Comparison of ENCODE assay signal across 30 cellular contexts in the genomic region with DNA sequence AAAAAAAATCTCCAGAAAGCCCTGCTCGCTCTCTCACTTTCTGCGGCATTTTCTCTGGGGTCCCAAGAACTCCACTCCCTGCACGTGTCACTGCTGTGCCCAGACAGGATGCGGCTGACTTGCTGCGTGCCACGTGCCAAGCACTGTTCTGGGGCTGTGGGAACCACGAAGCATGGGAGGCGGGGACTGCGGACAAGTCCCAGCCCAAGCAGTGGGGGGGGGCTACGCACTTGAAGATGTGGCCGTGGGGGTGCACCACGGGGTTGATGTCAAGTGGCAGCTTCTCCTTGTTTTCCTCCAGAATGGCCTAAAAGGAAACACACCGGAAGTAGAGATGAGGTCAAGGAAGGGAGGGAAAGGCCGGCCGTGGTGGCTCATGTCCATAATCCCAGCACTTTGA.
"Had no signal": no experiment of that assay in that cellular context is flagged by ENCODE, and none has a peak within 500 bp of the region (broad histone marks: within the 10 kb centered on the region; RNA-seq: fewer than 3 reads in every experiment).

No MANE protein-coding gene starts in this region.

- H3K27me3 Mint-ChIP-seq: activated CD4-positive, alpha-beta T cell treated with anti-CD3 and anti-CD28 coated beads, Interleukin-2, amount 10 ng/mL, durations not matched to agents 7 days and 5 days; activated CD8-positive, alpha-beta memory T cell treated with anti-CD3 and anti-CD28 coated beads, Interleukin-2, amount 10 ng/mL, durations not matched to agents 7 days and 5 days; activated CD8-positive, alpha-beta T cell treated with anti-CD3 and anti-CD28 coated beads for 36 hours; activated naive CD4-positive, alpha-beta T cell treated with anti-CD3 and anti-CD28 coated beads, Interleukin-2, amount 10 ng/mL, durations not matched to agents 7 days and 5 days; effector memory CD8-positive, alpha-beta T cell; naive thymus-derived CD8-positive, alpha-beta T cell; stimulated activated memory B cell treated with anti-CD40 and anti-IgM and Interleukin-4, amounts not matched to agents 10 μg/mL and 1 μg/mL and 100 μg/mL, for 72 hours had no signal

- H3K27me3 ChIP-seq: ascending aorta, brain microvascular endothelial cell, dorsolateral prefrontal cortex, esophagus squamous epithelium, gastrocnemius medialis, neutrophil, right lobe of liver, stomach, suprapubic skin, tibial nerve had no signal

- H3K9me3 Mint-ChIP-seq: activated CD4-positive, alpha-beta T cell treated with anti-CD3 and anti-CD28 coated beads, Interleukin-2, amount 10 ng/mL, durations not matched to agents 7 days and 5 days; activated CD8-positive, alpha-beta T cell treated with anti-CD3 and anti-CD28 coated beads for 36 hours; activated naive CD4-positive, alpha-beta T cell treated with anti-CD3 and anti-CD28 coated beads, Interleukin-2, amount 10 ng/mL, durations not matched to agents 7 days and 5 days; effector memory CD8-positive, alpha-beta T cell; naive thymus-derived CD8-positive, alpha-beta T cell; stimulated activated memory B cell treated with anti-CD40 and anti-IgM and Interleukin-4, amounts not matched to agents 10 μg/mL and 1 μg/mL and 100 μg/mL, for 72 hours; T-helper 2 cell treated with Interferon-gamma antibody and Interleukin-4, amounts not matched to agents 5 μg/mL and 100 μg/mL, for 36 hours had no signal

- H3K4me3 ChIP-seq: ascending aorta, dorsolateral prefrontal cortex, esophagus squamous epithelium, gastrocnemius medialis, lung, right lobe of liver, stomach, suprapubic skin, tibial nerve had no signal

- DNase-seq: activated CD4-positive, alpha-beta T cell treated with anti-CD3 and anti-CD28 coated beads, Interleukin-2, amount 10 ng/mL, durations not matched to agents 7 days and 5 days; activated CD4-positive, CD25-positive, alpha-beta regulatory T cell treated with anti-CD3 and anti-CD28 coated beads, Interleukin-2, amount 50 U/mL, for 72 hours; activated CD8-positive, alpha-beta memory T cell treated with anti-CD3 and anti-CD28 coated beads, Interleukin-2, amount 10 ng/mL, durations not matched to agents 7 days and 5 days; activated CD8-positive, alpha-beta T cell treated with anti-CD3 and anti-CD28 coated beads for 36 hours; activated effector memory CD4-positive, alpha-beta T cell treated with anti-CD3 and anti-CD28 coated beads, Interleukin-2, amount 50 U/mL, for 16 hours; activated naive CD4-positive, alpha-beta T cell treated with anti-CD3 and anti-CD28 coated beads, Interleukin-2, amount 10 ng/mL, durations not matched to agents 7 days and 5 days; activated T-cell treated with anti-CD3 and anti-CD28 coated beads for 4 hours; brain microvascular endothelial cell; caudate nucleus; dorsolateral prefrontal cortex; effector memory CD8-positive, alpha-beta T cell; esophagus squamous epithelium; gastrocnemius medialis; hypothalamus; islet precursor cell; small intestine; stimulated activated CD4-positive, alpha-beta T cell treated with anti-CD3 and anti-CD28 coated beads, Interleukin-15, amount 100 ng/mL, for 24 hours; stomach; SW 1271 had no signal

- H3K27ac Mint-ChIP-seq: activated CD4-positive, alpha-beta T cell treated with anti-CD3 and anti-CD28 coated beads, Interleukin-2, amount 10 ng/mL, durations not matched to agents 7 days and 5 days; activated CD8-positive, alpha-beta memory T cell treated with anti-CD3 and anti-CD28 coated beads, Interleukin-2, amount 10 ng/mL, durations not matched to agents 7 days and 5 days; activated CD8-positive, alpha-beta T cell treated with anti-CD3 and anti-CD28 coated beads for 36 hours; activated naive CD4-positive, alpha-beta T cell treated with anti-CD3 and anti-CD28 coated beads, Interleukin-2, amount 10 ng/mL, durations not matched to agents 7 days and 5 days; stimulated activated memory B cell treated with anti-CD40 and anti-IgM and Interleukin-4, amounts not matched to agents 10 μg/mL and 1 μg/mL and 100 μg/mL, for 72 hours; T-helper 2 cell treated with Interferon-gamma antibody and Interleukin-4, amounts not matched to agents 5 μg/mL and 100 μg/mL, for 36 hours had no signal

- H3K4me3 Mint-ChIP-seq: activated CD4-positive, alpha-beta T cell treated with anti-CD3 and anti-CD28 coated beads, Interleukin-2, amount 10 ng/mL, durations not matched to agents 7 days and 5 days; activated CD8-positive, alpha-beta memory T cell treated with anti-CD3 and anti-CD28 coated beads, Interleukin-2, amount 10 ng/mL, durations not matched to agents 7 days and 5 days; activated CD8-positive, alpha-beta T cell treated with anti-CD3 and anti-CD28 coated beads for 36 hours; activated naive CD4-positive, alpha-beta T cell treated with anti-CD3 and anti-CD28 coated beads, Interleukin-2, amount 10 ng/mL, durations not matched to agents 7 days and 5 days; effector memory CD8-positive, alpha-beta T cell; naive thymus-derived CD8-positive, alpha-beta T cell; stimulated activated memory B cell treated with anti-CD40 and anti-IgM and Interleukin-4, amounts not matched to agents 10 μg/mL and 1 μg/mL and 100 μg/mL, for 72 hours; T-helper 2 cell treated with Interferon-gamma antibody and Interleukin-4, amounts not matched to agents 5 μg/mL and 100 μg/mL, for 36 hours had no signal

- H3K4me1 ChIP-seq: ascending aorta, gastrocnemius medialis, parathyroid adenoma, right lobe of liver, tibial nerve had no signal

- H3K9me3 ChIP-seq: ascending aorta, esophagus squamous epithelium, gastrocnemius medialis, neutrophil, right lobe of liver, stomach, suprapubic skin, tibial nerve had no signal

- H3K27ac ChIP-seq: ascending aorta, brain microvascular endothelial cell, dorsolateral prefrontal cortex, gastrocnemius medialis, neutrophil, parathyroid adenoma, right lobe of liver, stomach, suprapubic skin, tibial nerve, VCaP had no signal

- ATAC-seq: activated CD8-positive, alpha-beta memory T cell treated with anti-CD3 and anti-CD28 coated beads, Interleukin-2, amount 10 ng/mL, durations not matched to agents 7 days and 5 days; activated CD8-positive, alpha-beta T cell treated with anti-CD3 and anti-CD28 coated beads for 36 hours; effector memory CD8-positive, alpha-beta T cell; gastrocnemius medialis; naive thymus-derived CD8-positive, alpha-beta T cell; right lobe of liver; stimulated activated memory B cell treated with anti-CD40 and anti-IgM and Interleukin-4, amounts not matched to agents 10 μg/mL and 1 μg/mL and 100 μg/mL, for 72 hours had no signal

- H3K4me1 Mint-ChIP-seq: stimulated activated memory B cell treated with anti-CD40 and anti-IgM and Interleukin-4, amounts not matched to agents 10 μg/mL and 1 μg/mL and 100 μg/mL, for 72 hours had no signal
